Comparison of ENCODE assay signal across 24 cellular contexts in the genomic region with DNA sequence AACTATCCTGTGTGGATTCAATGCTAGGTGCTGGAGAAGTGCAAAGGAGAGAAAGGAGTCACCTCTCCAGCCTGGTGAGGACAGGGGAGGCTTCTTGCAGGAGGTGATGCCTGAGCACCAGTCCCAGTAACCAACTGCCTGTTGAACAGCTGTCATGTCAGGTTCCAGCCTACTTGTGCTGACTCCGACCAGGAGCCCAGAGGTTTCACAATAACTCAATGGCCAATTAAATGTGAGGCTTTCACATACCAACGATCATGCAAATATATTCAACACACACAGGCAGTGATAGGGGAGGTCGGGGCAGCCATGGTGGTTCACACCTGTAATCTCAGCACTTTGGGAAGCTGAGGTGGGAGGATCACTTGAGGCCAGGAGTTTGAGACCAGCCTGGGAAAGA.
"Had no signal": no experiment of that assay in that cellular context is flagged by ENCODE, and none has a peak within 500 bp of the region (broad histone marks: within the 10 kb centered on the region; RNA-seq: fewer than 3 reads in every experiment).

No MANE protein-coding gene starts in this region.

- H3K27ac ChIP-seq: heart left ventricle, pancreas, skin epidermis, tibial nerve, VCaP had no signal

- H3K4me3 Mint-ChIP-seq: activated CD8-positive, alpha-beta T cell treated with anti-CD3 and anti-CD28 coated beads, Interleukin-2, amount 10 ng/mL, durations not matched to agents 7 days and 5 days; activated naive CD4-positive, alpha-beta T cell treated with anti-CD3 and anti-CD28 coated beads, Interleukin-2, amount 50 U/mL, for 24 hours; activated T-helper 1 cell treated with anti-CD3 and anti-CD28 coated beads, Interleukin-12 subunit alpha, Interleukin-12 subunit beta, Interleukin-2, Interleukin-4 antibody, amounts not matched to agents 30 ng/mL and 10 ng/mL and 1 ng/mL, durations not matched to agents 14 hours and 24 hours and 36 hours; brain; dendritic cell treated with granulocyte-macrophage colony-stimulating factor and Interleukin-4, amounts not matched to agents 40 ng/mL and 50 ng/mL, for 4 days; nephron; stimulated activated naive CD8-positive, alpha-beta T cell treated with anti-CD3 and anti-CD28 coated beads, Interleukin-15, amount 100 ng/mL, for 72 hours had no signal

- H3K27me3 ChIP-seq: heart left ventricle, pancreas, tibial nerve had no signal

- H3K4me1 ChIP-seq: pancreas had no signal

- ATAC-seq: activated CD8-positive, alpha-beta T cell treated with anti-CD3 and anti-CD28 coated beads, Interleukin-2, amount 10 ng/mL, durations not matched to agents 7 days and 5 days; heart left ventricle; left cardiac atrium; pancreas; right cardiac atrium; stimulated activated naive CD8-positive, alpha-beta T cell treated with anti-CD3 and anti-CD28 coated beads, Interleukin-15, amount 100 ng/mL, for 72 hours had no signal

- H3K36me3 ChIP-seq: pancreas had no signal

- H3K4me1 Mint-ChIP-seq: nephron had no signal

- H3K9me3 Mint-ChIP-seq: activated naive CD4-positive, alpha-beta T cell treated with anti-CD3 and anti-CD28 coated beads, Interleukin-2, amount 50 U/mL, for 24 hours; activated T-helper 1 cell treated with anti-CD3 and anti-CD28 coated beads, Interleukin-12 subunit alpha, Interleukin-12 subunit beta, Interleukin-2, Interleukin-4 antibody, amounts not matched to agents 30 ng/mL and 10 ng/mL and 1 ng/mL, durations not matched to agents 14 hours and 24 hours and 36 hours; dendritic cell treated with granulocyte-macrophage colony-stimulating factor and Interleukin-4, amounts not matched to agents 40 ng/mL and 50 ng/mL, for 4 days; nephron; stimulated activated naive CD8-positive, alpha-beta T cell treated with anti-CD3 and anti-CD28 coated beads, Interleukin-15, amount 100 ng/mL, for 72 hours had no signal

- H3K27me3 Mint-ChIP-seq: activated naive CD4-positive, alpha-beta T cell treated with anti-CD3 and anti-CD28 coated beads, Interleukin-2, amount 50 U/mL, for 24 hours; brain; stimulated activated naive CD8-positive, alpha-beta T cell treated with anti-CD3 and anti-CD28 coated beads, Interleukin-15, amount 100 ng/mL, for 72 hours had no signal

- H3K4me3 ChIP-seq: heart left ventricle, pancreas, skin epidermis, tibial nerve had no signal

- DNase-seq: activated CD4-positive, alpha-beta T cell treated with anti-CD3 and anti-CD28 coated beads, Interleukin-2, amount 50 U/mL, for 1 hour; activated CD4-positive, CD25-positive, alpha-beta regulatory T cell treated with anti-CD3 and anti-CD28 coated beads, Interleukin-2, amount 50 U/mL, for 72 hours; activated CD8-positive, alpha-beta T cell treated with anti-CD3 and anti-CD28 coated beads, Interleukin-2, amount 10 ng/mL, durations not matched to agents 7 days and 5 days; activated gamma-delta T cell treated with Interleukin-2 at 50 U/mL for 16 hours; anterior cingulate cortex; effector CD4-positive, alpha-beta T cell; heart left ventricle; islet precursor cell; left cardiac atrium; mesenchymal stem cell; pancreas; right cardiac atrium; stimulated activated CD4-positive, alpha-beta T cell treated with anti-CD3 and anti-CD28 coated beads, Interleukin-1b, Interleukin-23, amount 100 ng/mL, for 48 hours; stimulated activated naive CD8-positive, alpha-beta T cell treated with anti-CD3 and anti-CD28 coated beads, Interleukin-15, amount 100 ng/mL, for 72 hours had no signal

- H3K9me3 ChIP-seq: heart left ventricle, pancreas, tibial nerve had no signal

- H3K27ac Mint-ChIP-seq: activated CD8-positive, alpha-beta T cell treated with anti-CD3 and anti-CD28 coated beads, Interleukin-2, amount 10 ng/mL, durations not matched to agents 7 days and 5 days; activated naive CD4-positive, alpha-beta T cell treated with anti-CD3 and anti-CD28 coated beads, Interleukin-2, amount 50 U/mL, for 24 hours; activated T-helper 1 cell treated with anti-CD3 and anti-CD28 coated beads, Interleukin-12 subunit alpha, Interleukin-12 subunit beta, Interleukin-2, Interleukin-4 antibody, amounts not matched to agents 30 ng/mL and 10 ng/mL and 1 ng/mL, durations not matched to agents 14 hours and 24 hours and 36 hours; brain; dendritic cell treated with granulocyte-macrophage colony-stimulating factor and Interleukin-4, amounts not matched to agents 40 ng/mL and 50 ng/mL, for 4 days; nephron had no signal

- FAIRE-seq: endometrium, pancreas, urothelium cell line had no signal
